7 cellular contexts compared by ENCODE assay signal in genomic region chr13:20943519-20944012, GRCh38. TPM values are rescaled to one million over a fixed set of nuclear protein-coding genes. Genes with fewer than 3 reads are reported as not detected.
DNase-seq lines count a peak whose midpoint lies in the region; TF ChIP-seq lines count a peak whose summit lies in the region.

No MANE protein-coding gene starts in this region.

- TF ChIP-seq CTCF in GM12874 (IDR thresholded peaks at IDR 0.05; ENCODE audit: insufficient read depth, low read depth, low read length) (peak; percentile 82), HL-60 (IDR thresholded peaks at IDR 0.05; ENCODE audit: insufficient read depth, low read length) (peak; percentile 91), OCI-LY1 (IDR thresholded peaks at IDR 0.05; ENCODE audit: low read length) (peak; percentile 93), epithelial cell of esophagus (IDR thresholded peaks at IDR 0.05; ENCODE audit: insufficient read depth, low read depth, low read length, missing control alignments) (peak; percentile 95)

- no peaks in the 10 kb centered on the region for H3K9me2 ChIP-seq in OCI-LY1 (ENCODE audit: low read depth, low read length)

- DNase-seq in HL-60 (ENCODE audit: low read depth in 1 of 2, low spot score in 1 of 2) = peak; percentile 88 to 91
- peak; percentile 63 for DNase-seq in activated CD8-positive, alpha-beta memory T cell treated with anti-CD3 and anti-CD28 coated beads, Interleukin-2, amount 50 U/mL, for 4 hours
- peak; percentile 89 for DNase-seq in epithelial cell of esophagus (ENCODE audit: low read depth)
- peak; percentile 88 for DNase-seq in mucosa of gallbladder (ENCODE audit: low spot score)
- peak; percentile 39 to 50 for DNase-seq in stimulated activated CD8-positive, alpha-beta memory T cell treated with anti-CD3 and anti-CD28 coated beads, Interleukin-2, amount 100 ng/mL, for 48 hours (ENCODE audit: low read depth in 2 of 2)

- H3K9me3 ChIP-seq in OCI-LY1 (ENCODE audit: low read length) = no peaks in the 10 kb centered on the region

- no peaks in the 10 kb centered on the region for H3K4me1 ChIP-seq in OCI-LY1 (ENCODE audit: insufficient read depth, low read length, severe bottlenecking)

- H3K4me2 ChIP-seq in OCI-LY1 (ENCODE audit: low read length) = peak overlapping the region; percentile 62

- no peaks in the 10 kb centered on the region for H3K36me3 ChIP-seq in OCI-LY1 (ENCODE audit: insufficient read depth, low read length)

- no peaks in the 10 kb centered on the region for H3F3A ChIP-seq in OCI-LY1 (ENCODE audit: insufficient read depth, low read length)

- H3K9ac ChIP-seq in OCI-LY1 (ENCODE audit: low read length) = no peak overlapping the region

- H3K27ac ChIP-seq in HL-60 (replicated peaks) (peak overlapping the region; percentile 60), OCI-LY1 (ENCODE audit: low read depth, low read length, poor library complexity, severe bottlenecking) (no peak overlapping the region)

- no peaks in the 10 kb centered on the region for H3K79me2 ChIP-seq in OCI-LY1 (ENCODE audit: insufficient read depth, low read length)

- no peaks in the 10 kb centered on the region for H3K27me3 ChIP-seq in HL-60 (ENCODE audit: insufficient read depth, poor library complexity, severe bottlenecking)
- no peaks in the 10 kb centered on the region for H3K27me3 ChIP-seq in OCI-LY1 (ENCODE audit: insufficient read depth, low read length)

- no peak overlapping the region; the same call in 1 of the 2 replicates for H3K4me3 ChIP-seq in HL-60 (replicated peaks; ENCODE audit: insufficient read depth, low read length)
- peak overlapping the region; percentile 38 for H3K4me3 ChIP-seq in OCI-LY1 (ENCODE audit: low read depth, low read length, poor library complexity, severe bottlenecking)
- H3K4me3 ChIP-seq in epithelial cell of esophagus (ENCODE audit: low read length) = no peak overlapping the region

- no peak overlapping the region for H2AFZ ChIP-seq in OCI-LY1 (ENCODE audit: low read length)

- no peaks in the 10 kb centered on the region for H4K20me1 ChIP-seq in OCI-LY1 (ENCODE audit: insufficient read depth, low read length)

RNA-seq across cellular contexts. Expression of gene XPO4, which starts 41.0 kb away (rescaled TPM):
- 12.0 TPM for total RNA-seq in mucosa of gallbladder
